Comparison of ENCODE assay signal across 10 cellular contexts in the genomic region with DNA sequence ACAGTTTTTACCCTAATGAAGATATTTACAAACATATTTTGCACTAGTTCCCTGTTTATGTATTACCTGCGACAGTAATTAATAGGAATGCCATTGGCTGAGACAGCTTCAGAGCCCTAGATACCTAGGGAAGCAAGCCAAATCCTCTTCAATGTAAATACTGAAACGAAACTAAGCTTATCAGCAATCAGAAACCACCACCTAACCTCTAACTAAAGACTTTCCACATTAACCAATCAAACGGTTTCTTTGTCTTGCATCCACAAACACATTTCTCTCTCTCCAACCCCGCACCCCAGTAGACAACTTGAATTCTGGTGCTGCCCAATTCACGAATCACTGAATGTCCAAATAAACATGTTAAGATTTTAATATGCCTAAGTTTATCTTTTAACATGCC.
"Had no signal": no experiment of that assay in that cellular context is flagged by ENCODE, and none has a peak within 500 bp of the region (broad histone marks: within the 10 kb centered on the region; RNA-seq: fewer than 3 reads in every experiment).

No MANE protein-coding gene starts in this region.

- H3K27me3 ChIP-seq: foreskin keratinocyte had no signal

- H3K27ac ChIP-seq: foreskin keratinocyte, stomach had no signal

- H3K9me3 Mint-ChIP-seq: activated naive CD4-positive, alpha-beta T cell treated with anti-CD3 and anti-CD28 coated beads for 36 hours; activated T-helper 1 cell treated with anti-CD3 and anti-CD28 coated beads, Interleukin-12 subunit alpha, Interleukin-12 subunit beta, Interleukin-2, Interleukin-4 antibody, amounts not matched to agents 30 ng/mL and 10 ng/mL and 1 ng/mL, durations not matched to agents 14 hours and 24 hours and 36 hours had no signal

- H3K4me3 ChIP-seq: stomach had no signal

- H3K4me3 Mint-ChIP-seq: activated naive CD4-positive, alpha-beta T cell treated with anti-CD3 and anti-CD28 coated beads for 36 hours; activated T-helper 1 cell treated with anti-CD3 and anti-CD28 coated beads, Interleukin-12 subunit alpha, Interleukin-12 subunit beta, Interleukin-2, Interleukin-4 antibody, amounts not matched to agents 30 ng/mL and 10 ng/mL and 1 ng/mL, durations not matched to agents 14 hours and 24 hours and 36 hours; naive thymus-derived CD4-positive, alpha-beta T cell; WTC11 had no signal

- H3K4me1 ChIP-seq: foreskin keratinocyte, stomach had no signal

- DNase-seq: activated CD4-positive, alpha-beta T cell treated with anti-CD3 and anti-CD28 coated beads for 48 hours; activated naive CD4-positive, alpha-beta T cell treated with anti-CD3 and anti-CD28 coated beads for 36 hours; foreskin keratinocyte; head of caudate nucleus; left cardiac atrium; naive thymus-derived CD4-positive, alpha-beta T cell; posterior cingulate gyrus; stomach had no signal

- H3K36me3 ChIP-seq: stomach had no signal

- H3K9me3 ChIP-seq: stomach had no signal

- H3K36me3 Mint-ChIP-seq: naive thymus-derived CD4-positive, alpha-beta T cell had no signal

- H3K27ac Mint-ChIP-seq: activated naive CD4-positive, alpha-beta T cell treated with anti-CD3 and anti-CD28 coated beads for 36 hours; activated T-helper 1 cell treated with anti-CD3 and anti-CD28 coated beads, Interleukin-12 subunit alpha, Interleukin-12 subunit beta, Interleukin-2, Interleukin-4 antibody, amounts not matched to agents 30 ng/mL and 10 ng/mL and 1 ng/mL, durations not matched to agents 14 hours and 24 hours and 36 hours; naive thymus-derived CD4-positive, alpha-beta T cell; WTC11 had no signal

- ATAC-seq: foreskin keratinocyte; left cardiac atrium; naive thymus-derived CD4-positive, alpha-beta T cell had no signal
